ENCODE assay signal across 16 cellular contexts in genomic region chr20:3400260-3401155, GRCh38. TPM values are rescaled to one million over a fixed set of nuclear protein-coding genes. Genes with fewer than 3 reads are reported as not detected.
DNase-seq lines count a peak whose midpoint lies in the region; ATAC-seq, FAIRE-seq and TF ChIP-seq lines count a peak whose summit lies in the region.
"Had no signal": no experiment of that assay in that cellular context is flagged by ENCODE, and none has a peak within 500 bp of the region (broad histone marks: within the 10 kb centered on the region; RNA-seq: fewer than 3 reads in every experiment).

No MANE protein-coding gene starts in this region.

- intact Hi-C loops in heart left ventricle (cut with DNase I) (loop anchor here in 6 of 10 donors (5.0 to 10.0 kb wide), 3 partner anchors 46 to 414 kb away; partner anchors contain the start of gene ATRN (in 1 of the 6)), stomach (cut with DNase I; ENCODE audit: low total_unique reads) (no loop called here)

- H3K4me1 ChIP-seq in heart left ventricle: peaks cover 9 to 57% (median 47%) of the 10 kb centered on the region in 12 donors
- peaks cover 0 to 53% of the 10 kb centered on the region in 2 donors for H3K4me1 ChIP-seq in right atrium auricular region
- H3K4me1 ChIP-seq in keratinocyte (ENCODE audit: control insufficient read depth, extremely low read depth, insufficient read depth, low read length): peaks cover 9% of the 10 kb centered on the region
- peaks cover 19 to 63% (median 40%) of the 10 kb centered on the region in 4 donors for H3K4me1 ChIP-seq in stomach

- no peak overlapping the region for H3K4me3 ChIP-seq in heart left ventricle
- no peak overlapping the region for H3K4me3 ChIP-seq in right atrium auricular region
- no peak overlapping the region for H3K4me3 ChIP-seq in keratinocyte (ENCODE audit: control insufficient read depth in 2 of 3, extremely low read depth in 1 of 3, insufficient read depth in 2 of 3, low read depth in 1 of 3, low read length in 3 of 3)
- no peak overlapping the region for H3K4me3 ChIP-seq in stomach
- H3K4me3 ChIP-seq: SJSA1 had no signal

- H3K27ac ChIP-seq in heart left ventricle (peak overlapping the region in 10 of 12 donors; percentile 18 to 69 (median 49)), right atrium auricular region (no peak overlapping the region), keratinocyte (ENCODE audit: control insufficient read depth, insufficient read depth, low read length) (no peak overlapping the region), stomach (peak overlapping the region in 1 of 5 donors; percentile 35)
- H3K27ac ChIP-seq: SJSA1 had no signal

- no peak for DNase-seq in heart left ventricle
- no peak for DNase-seq in right atrium auricular region (ENCODE audit: low spot score)
- no peak for DNase-seq in HFFc6
- DNase-seq in keratinocyte (ENCODE audit: low read depth, low spot score): no peak
- peak; percentile 50 for DNase-seq in stomach
- no peak for DNase-seq in NCI-H2081 (lab: John Stamatoyannopoulos, UW)
- DNase-seq: CD4-positive, alpha-beta T cell; H9; KBM-7; NCI-H146; NCI-H2081 treated with DMSO at 0.1 percent for 48 hours; NCI-H2227 treated with DMSO at 0.1 percent for 48 hours; RPMI8226 had no signal

- H3K27ac Mint-ChIP-seq in HFFc6: peak overlapping the region; percentile 28
- H3K27ac Mint-ChIP-seq: B cell; CD4-positive, alpha-beta T cell had no signal

- dilution Hi-C loops in keratinocyte (cut with MboI; ENCODE audit: extremely low pct_ligation_motif_present, low sequenced_read_pairs): no loop called here

- peak; percentile 56 for FAIRE-seq in keratinocyte (lab: Jason Lieb, UNC)

- H4K20me1 ChIP-seq in keratinocyte (ENCODE audit: control insufficient read depth, extremely low read depth, insufficient read depth, low read length): no peaks in the 10 kb centered on the region

- H3K9me3 ChIP-seq in heart left ventricle (peaks cover 0 to 11% (median 0%) of the 10 kb centered on the region in 12 donors), right atrium auricular region (no peaks in the 10 kb centered on the region), keratinocyte (ENCODE audit: control insufficient read depth, low read depth, low read length) (no peaks in the 10 kb centered on the region), stomach (peaks cover 0 to 3% (median 0%) of the 10 kb centered on the region in 4 donors)
- H3K9me3 ChIP-seq: SJSA1 had no signal

- WGBS in heart left ventricle, 4 donors: 74 to 89% (median 88%) methylated on average over 4 of the region's 4 CpGs
- WGBS in stomach, 5 donors: 51 to 72% (median 65%) methylated on average over 4 of the region's 4 CpGs

- H3K79me2 ChIP-seq in keratinocyte (ENCODE audit: control insufficient read depth, insufficient read depth, low read length): peaks cover 82% of the 10 kb centered on the region

- H3K4me3 Mint-ChIP-seq in HFFc6: no peak overlapping the region
- H3K4me3 Mint-ChIP-seq: B cell; CD4-positive, alpha-beta T cell; H9 had no signal

- no peak for TF ChIP-seq EP300 in stomach (IDR thresholded peaks at IDR 0.05)

- H3K9me1 ChIP-seq in keratinocyte (ENCODE audit: control insufficient read depth, extremely low read depth, insufficient read depth, low read length): no peaks in the 10 kb centered on the region

- H3K27me3 ChIP-seq in heart left ventricle (no peaks in the 10 kb centered on the region), right atrium auricular region (no peaks in the 10 kb centered on the region), keratinocyte (ENCODE audit: control insufficient read depth, extremely low read depth, insufficient read depth, low read length) (no peaks in the 10 kb centered on the region), stomach (no peaks in the 10 kb centered on the region)
- H3K27me3 ChIP-seq: SJSA1 had no signal

- TF ChIP-seq POLR2A in heart left ventricle (IDR thresholded peaks at IDR 0.05) (no peak), stomach (IDR thresholded peaks at IDR 0.05) (no peak)

- peak in 3 of 4 donors; percentile 37 to 66 (median 57) for ATAC-seq in heart left ventricle
- ATAC-seq in HG02642 (IDR thresholded peaks at IDR 0.05; ENCODE audit: poor library complexity, unreplicated experiment): no peak

- peaks cover 55% of the 10 kb centered on the region for H3K4me1 Mint-ChIP-seq in HFFc6 (ENCODE audit: low read depth)

- H3K36me3 Mint-ChIP-seq in HFFc6 (ENCODE audit: low read depth): peaks cover 11% of the 10 kb centered on the region; the same call in 1 of the 2 replicates

- H3K9me3 Mint-ChIP-seq in HFFc6: no peaks in the 10 kb centered on the region
- H3K9me3 Mint-ChIP-seq: CD4-positive, alpha-beta T cell had no signal

- no peak overlapping the region for H3K9ac ChIP-seq in keratinocyte (ENCODE audit: control insufficient read depth, extremely low read depth, insufficient read depth, low read length)

- H2AFZ ChIP-seq in keratinocyte (ENCODE audit: control insufficient read depth, low read length): no peak overlapping the region

- TF ChIP-seq CTCF in heart left ventricle (IDR thresholded peaks at IDR 0.05): no peak
- no peak for TF ChIP-seq CTCF in right atrium auricular region (IDR thresholded peaks at IDR 0.05)
- no peak for TF ChIP-seq CTCF in HFFc6 (IDR thresholded peaks at IDR 0.05)
- no peak for TF ChIP-seq CTCF in keratinocyte (optimal IDR thresholded peaks at IDR 0.05 in 1 of 3, IDR thresholded peaks at IDR 0.05 in 1 of 3, conservative IDR thresholded peaks at IDR 0.05 in 1 of 3; ENCODE audit: extremely low read depth in 1 of 3, insufficient read depth in 2 of 3, low read length in 3 of 3)
- no peak for TF ChIP-seq CTCF in stomach (IDR thresholded peaks at IDR 0.05)

- no peaks in the 10 kb centered on the region for H3K36me3 ChIP-seq in heart left ventricle
- no peaks in the 10 kb centered on the region for H3K36me3 ChIP-seq in right atrium auricular region
- peaks cover 0 to 3% of the 10 kb centered on the region in 2 experiments for H3K36me3 ChIP-seq in keratinocyte (ENCODE audit: control insufficient read depth in 2 of 2, extremely low read depth in 1 of 2, insufficient read depth in 2 of 2, low read length in 2 of 2)
- H3K36me3 ChIP-seq in stomach: no peaks in the 10 kb centered on the region
- H3K36me3 ChIP-seq: SJSA1 had no signal

- H3K4me2 ChIP-seq in keratinocyte (ENCODE audit: control insufficient read depth, extremely low read depth, insufficient read depth, low read depth, low read length): no peak overlapping the region

- H3K27me3 Mint-ChIP-seq in HFFc6 (ENCODE audit: insufficient read depth): no peaks in the 10 kb centered on the region; the same call in 1 of the 2 replicates
- H3K27me3 Mint-ChIP-seq: B cell; CD4-positive, alpha-beta T cell had no signal

RNA-seq across cellular contexts. Expression of gene DNAAF9, which starts 7.0 kb away (rescaled TPM):
- 10 to 100 TPM; 16.8 to 33.9 (median 26.8) TPM for total RNA-seq in heart left ventricle
- polyA plus RNA-seq in heart left ventricle: 10 to 100 TPM in 1 of 2 donors, 1 to 10 TPM in 1; 9.6 to 16.8 TPM
- 10 to 100 TPM; 13.4 to 19.2 TPM for total RNA-seq in right atrium auricular region
- total RNA-seq in HFFc6 (2021; fragmentation: NEBNext Ultra II Directional; extraction: Animal tissue kit (Norgen Biotek cat#: 25700)): 10 to 100 TPM; 11.7 to 15.5 (median 12.9) TPM
- polyA plus RNA-seq in keratinocyte: 8.8 to 9.8 TPM (median 9.2 TPM) in 3 replicates
- 2.8 TPM for polyA plus RNA-seq in keratinocyte (2011; ENCODE audit: low read depth)
- 5.3 and 7.3 TPM in 2 replicates for polyA plus RNA-seq in keratinocyte (2011; cell fraction: cytosol; rRNA removed)
- 26.7 and 29.6 TPM in 2 replicates for polyA plus RNA-seq in keratinocyte (2011; cell fraction: nucleus; rRNA removed)
- polyA plus RNA-seq in keratinocyte (2012; ENCODE audit: low replicate concordance): 5.3 and 6.0 TPM in 2 replicates
- 8.1 to 18.6 TPM (median 15.2 TPM) in 3 replicates for polyA minus RNA-seq in keratinocyte
- 6.3 TPM for polyA minus RNA-seq in keratinocyte (2011; cell fraction: cytosol; rRNA and poly(A)+ RNA removed)
- polyA minus RNA-seq in keratinocyte (2011; cell fraction: nucleus; rRNA and poly(A)+ RNA removed): 21.4 and 37.3 TPM in 2 replicates
- total RNA-seq in stomach: 10 to 100 TPM in 4 of 5 donors, 1 to 10 TPM in 1; 1.2 to 23.7 (median 17.9) TPM
- polyA plus RNA-seq in stomach: 1 to 10 TPM; 3.4 to 4.1 (median 3.6) TPM

Comparison
In these comparisons a context has a peak if more than half of its experiments do, and no peak if none do; other contexts are left out.
1. H3K27ac ChIP-seq: peak in heart left ventricle (10 of 12); none in right atrium auricular region (0 of 2) and keratinocyte (single experiment).